In genomic region chr21:43354016-43354420, GRCh38 we compare ENCODE assay signal across 1 cellular context.
A peak's percentile ranks its signal among the peaks of the same experiment; 100 is the strongest.
TF ChIP-seq lines count a peak whose summit lies in the region.

No MANE protein-coding gene starts in this region.

TF ChIP-seq in HepG2, 621 proteins besides CTCF, POLR2A, EP300 and RAD21:
- TF ChIP-seq ZNF687 (CRISPR knock-in tag; IDR thresholded peaks at IDR 0.05) (peak; percentile 34), ZMYM4 (CRISPR knock-in tag; IDR thresholded peaks at IDR 0.05) (no peak)
